21 cellular contexts compared by ENCODE assay signal in the genomic region with DNA sequence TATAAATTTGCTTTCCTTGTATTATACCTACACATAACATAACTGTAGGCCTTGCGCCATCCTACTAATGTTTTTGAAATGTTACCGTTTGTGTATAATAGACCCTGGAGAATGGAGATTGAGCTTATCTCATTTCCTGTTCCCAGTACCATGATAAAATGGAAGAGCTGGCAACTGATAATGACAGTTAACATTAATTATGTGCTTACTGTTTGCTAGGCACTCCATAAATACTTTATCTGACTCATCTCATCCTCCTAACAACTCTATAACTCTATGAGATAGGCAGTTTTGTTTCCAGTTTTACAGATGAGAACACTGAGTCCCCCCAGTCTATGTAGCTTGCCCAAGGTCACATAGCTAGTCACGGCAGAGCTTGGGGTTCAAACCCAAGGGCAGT.
DNase-seq lines count a peak whose midpoint lies in the region; ATAC-seq, FAIRE-seq and TF ChIP-seq lines count a peak whose summit lies in the region.
"Had no signal": no experiment of that assay in that cellular context is flagged by ENCODE, and none has a peak within 500 bp of the region (broad histone marks: within the 10 kb centered on the region; RNA-seq: fewer than 3 reads in every experiment).

No MANE protein-coding gene starts in this region.

- H3K4me3 ChIP-seq in HepG2 (replicated peaks in 1 of 3; ENCODE audit: insufficient read depth in 1 of 3, low read depth in 2 of 3, low read length in 3 of 3) (no peak overlapping the region), right lobe of liver (no peak overlapping the region), K562 (no peak overlapping the region), vagina (no peak overlapping the region), esophagus muscularis mucosa (no peak overlapping the region)
- H3K4me3 ChIP-seq: SJSA1 had no signal

- no peak overlapping the region for H3K4me3 Mint-ChIP-seq in nephron
- H3K4me3 Mint-ChIP-seq: B cell, CD14-positive monocyte had no signal

- H3K9me3 Mint-ChIP-seq in nephron, result no peaks in the 10 kb centered on the region

- BruUV-seq in HepG2 (replicated peaks; lab: Mats Ljungman, UMichigan) (no TSS peak), K562 (replicated peaks; lab: Mats Ljungman, UMichigan) (no TSS peak)

- intact Hi-C loops in HepG2 (cut with micrococcal nuclease; ENCODE audit: unreplicated experiment) (loop anchor here (5.0 kb wide), 1 partner anchor 33 kb away; no protein-coding TSS in a partner anchor), right lobe of liver (cut with DNase I) (no loop called here), K562 (cut with micrococcal nuclease) (no loop called here), vagina (cut with DNase I) (no loop called here), esophagus muscularis mucosa (cut with DNase I) (no loop called here)

- peak overlapping the region; percentile 60 for H3K27ac ChIP-seq in HepG2 (ENCODE audit: extremely low read length, insufficient read depth, low read length)
- H3K27ac ChIP-seq in right lobe of liver, result no peak overlapping the region
- H3K27ac ChIP-seq in K562 (ENCODE audit: extremely low read depth, low read depth, low read length), result no peak overlapping the region
- H3K27ac ChIP-seq in vagina, result peak overlapping the region; percentile 71
- H3K27ac ChIP-seq in esophagus muscularis mucosa (replicated peaks in 1 of 4), result no peak overlapping the region
- H3K27ac ChIP-seq: SJSA1 had no signal

- 98% methylated on average over 3 of the region's 3 CpGs for WGBS in HepG2 (ENCODE audit: low lambda C conversion rate)
- 77% methylated on average over 3 of the region's 3 CpGs for WGBS in right lobe of liver (ENCODE audit: insufficient coverage, low coverage, low lambda C conversion rate, missing lambda C conversion rate)
- 2% methylated on average over 3 of the region's 3 CpGs for WGBS in K562 (ENCODE audit: insufficient coverage, low coverage, missing lambda C conversion rate)
- 97% methylated on average over 3 of the region's 3 CpGs for WGBS in esophagus muscularis mucosa

- TF ChIP-seq POLR2A in HepG2 (IDR thresholded peaks at IDR 0.05; ENCODE audit: insufficient read depth in 1 of 2, low read depth in 2 of 2, low read length in 2 of 2), result no peak
- TF ChIP-seq POLR2A in right lobe of liver (IDR thresholded peaks at IDR 0.05), result no peak
- TF ChIP-seq POLR2A in K562 (conservative IDR thresholded peaks at IDR 0.05), result no peak
- TF ChIP-seq POLR2A in vagina (IDR thresholded peaks at IDR 0.05), result no peak
- no peak for TF ChIP-seq POLR2A in esophagus muscularis mucosa (IDR thresholded peaks at IDR 0.05; ENCODE audit: low read depth)

- H3K79me2 ChIP-seq in HepG2 (ENCODE audit: insufficient read depth, low read length), result no peaks in the 10 kb centered on the region
- H3K79me2 ChIP-seq in K562 (ENCODE audit: control insufficient read depth, insufficient read depth, low read length), result no peaks in the 10 kb centered on the region

- ATAC-seq in HepG2 (no peak), right lobe of liver (no peak), K562 (no peak), HG03159 (IDR thresholded peaks at IDR 0.05; ENCODE audit: unreplicated experiment) (no peak)
- ATAC-seq: Right ventricle myocardium inferior had no signal

- H3K4me2 ChIP-seq in HepG2 (ENCODE audit: low read depth, low read length) (no peak overlapping the region), K562 (ENCODE audit: insufficient read depth, low read length) (no peak overlapping the region)

- TF ChIP-seq CTCF in HepG2 (CRISPR knock-in tag; IDR thresholded peaks at IDR 0.05) (no peak), right lobe of liver (IDR thresholded peaks at IDR 0.05) (no peak), K562 (IDR thresholded peaks at IDR 0.05 in 2 of 3, conservative IDR thresholded peaks at IDR 0.05 in 1 of 3; ENCODE audit: insufficient read depth in 2 of 3, low read depth in 1 of 3, low read length in 3 of 3) (no peak), nephron (IDR thresholded peaks at IDR 0.05; ENCODE audit: unreplicated experiment in 3 of 3) (no peak), vagina (IDR thresholded peaks at IDR 0.05) (no peak), esophagus muscularis mucosa (IDR thresholded peaks at IDR 0.05) (no peak)

- peaks cover 40% of the 10 kb centered on the region for H3K4me1 Mint-ChIP-seq in nephron
- H3K4me1 Mint-ChIP-seq: B cell, CD14-positive monocyte had no signal

- H4K20me1 ChIP-seq in HepG2 (ENCODE audit: insufficient read depth, low read length), result no peaks in the 10 kb centered on the region
- no peaks in the 10 kb centered on the region for H4K20me1 ChIP-seq in K562 (replicated peaks; ENCODE audit: control insufficient read depth, insufficient read depth, low read length)

- H3K27me3 Mint-ChIP-seq in nephron (ENCODE audit: low read depth), result no peaks in the 10 kb centered on the region
- H3K27me3 Mint-ChIP-seq: B cell had no signal

- TF ChIP-seq EP300 in HepG2 (IDR thresholded peaks at IDR 0.05; ENCODE audit: low read depth in 2 of 2, low read length in 2 of 2) (no peak), HepG2 (CRISPR knock-in tag; IDR thresholded peaks at IDR 0.05; ENCODE audit: borderline replicate concordance) (no peak), K562 (IDR thresholded peaks at IDR 0.05; ENCODE audit: low read length) (no peak), esophagus muscularis mucosa (IDR thresholded peaks at IDR 0.05) (no peak)

- H3K36me3 ChIP-seq in HepG2 (replicated peaks in 1 of 2; ENCODE audit: control insufficient read depth in 1 of 2, insufficient read depth in 2 of 2, low read length in 2 of 2), result no peaks in the 10 kb centered on the region
- H3K36me3 ChIP-seq in right lobe of liver, result peaks cover 0 to 63% (median 28%) of the 10 kb centered on the region in 4 donors
- no peaks in the 10 kb centered on the region for H3K36me3 ChIP-seq in K562 (ENCODE audit: control insufficient read depth, insufficient read depth, low read length)
- H3K36me3 ChIP-seq in vagina, result peaks cover 0 to 47% of the 10 kb centered on the region in 2 donors
- H3K36me3 ChIP-seq in esophagus muscularis mucosa, result peaks cover 21 to 81% (median 65%) of the 10 kb centered on the region in 4 donors

- FAIRE-seq in HepG2 (lab: Jason Lieb, UNC) (no peak), K562 (lab: Jason Lieb, UNC) (no peak)
- FAIRE-seq: H54 had no signal

- no peak overlapping the region for H2AFZ ChIP-seq in HepG2 (ENCODE audit: low read length)
- no peak overlapping the region for H2AFZ ChIP-seq in K562 (ENCODE audit: low read depth, low read length)

- POLR2A ChIA-PET in HepG2 (lab: Yijun Ruan, JAX) (no interaction called here), K562 (lab: Yijun Ruan, JAX) (no interaction called here)

- in situ Hi-C loops in HepG2 (cut with HindIII; ENCODE audit: extremely low pct_ligation_motif_present, low pct_unique_long_range_greater_than_20kb), result no loop called here
- in situ Hi-C loops in K562 (cut with MboI), result no loop called here

- H3K36me3 Mint-ChIP-seq in nephron (ENCODE audit: low read depth), result peaks cover 59% of the 10 kb centered on the region

- no peaks in the 10 kb centered on the region for H3K9me1 ChIP-seq in K562 (ENCODE audit: control insufficient read depth, insufficient read depth, low read length)

- no peaks in the 10 kb centered on the region for H3K27me3 ChIP-seq in HepG2 (ENCODE audit: control insufficient read depth in 1 of 2, insufficient read depth in 2 of 2, low read length in 2 of 2)
- H3K27me3 ChIP-seq in right lobe of liver, result no peaks in the 10 kb centered on the region
- no peaks in the 10 kb centered on the region for H3K27me3 ChIP-seq in K562 (ENCODE audit: control insufficient read depth in 2 of 2, insufficient read depth in 2 of 2, low read length in 2 of 2)
- H3K27me3 ChIP-seq in vagina, result no peaks in the 10 kb centered on the region
- H3K27me3 ChIP-seq in esophagus muscularis mucosa, result no peaks in the 10 kb centered on the region
- H3K27me3 ChIP-seq: SJSA1 had no signal

- H3K4me1 ChIP-seq in HepG2 (ENCODE audit: insufficient read depth, low read length) (peaks cover 20% of the 10 kb centered on the region), right lobe of liver (no peaks in the 10 kb centered on the region), K562 (replicated peaks in 1 of 2; ENCODE audit: control insufficient read depth in 2 of 2, insufficient read depth in 2 of 2, low read length in 2 of 2) (no peaks in the 10 kb centered on the region; a peak in 1 of 5 replicates), vagina (peaks cover 27% of the 10 kb centered on the region), esophagus muscularis mucosa (peaks cover 12 to 18% (median 15%) of the 10 kb centered on the region in 4 donors)
- H3K4me1 ChIP-seq: SJSA1 had no signal

- H3K9ac ChIP-seq in HepG2 (ENCODE audit: insufficient read depth, low read depth, low read length), result no peak overlapping the region
- no peak overlapping the region for H3K9ac ChIP-seq in K562 (ENCODE audit: insufficient read depth in 1 of 2, low read depth in 2 of 2, low read length in 2 of 2)

- CTCF ChIA-PET in HepG2 (lab: Yijun Ruan, JAX; ENCODE audit: low intra/inter-chr PET ratio, low total read pairs) (no interaction called here), K562 (lab: Yijun Ruan, JAX; ENCODE audit: low intra/inter-chr PET ratio) (no interaction called here)

- TF ChIP-seq RAD21 in HepG2 (CRISPR knock-in tag; IDR thresholded peaks at IDR 0.05) (no peak), K562 (CRISPR knock-in tag; conservative IDR thresholded peaks at IDR 0.05 in 1 of 2, IDR thresholded peaks at IDR 0.05 in 1 of 2) (no peak)

- peak overlapping the region; percentile 91 to 94 (median 92) for H3K27ac Mint-ChIP-seq in nephron
- H3K27ac Mint-ChIP-seq: B cell, CD14-positive monocyte had no signal

- DNase-seq in HepG2 (ENCODE audit: low spot score) (no peak), right lobe of liver (no peak), K562 (ENCODE audit: extremely low read depth in 1 of 4, low spot score in 3 of 4) (no peak), vagina (ENCODE audit: extremely low spot score in 2 of 2) (no peak), esophagus muscularis mucosa (ENCODE audit: extremely low spot score) (no peak), NCI-H2107 treated with DMSO at 0.1 percent for 48 hours (lab: John Stamatoyannopoulos, UW; ENCODE audit: unreplicated experiment) (no peak)
- DNase-seq: COR-L47, DMS79, Kasumi-1, NCI-H1694, NCI-H2081, NCI-H2171 treated with DMSO at 0.1 percent for 48 hours, NCI-H446, NCI-H526 had no signal

- H3K9me3 ChIP-seq in HepG2 (ENCODE audit: low read length) (no peaks in the 10 kb centered on the region), right lobe of liver (no peaks in the 10 kb centered on the region), K562 (replicated peaks; ENCODE audit: control insufficient read depth, insufficient read depth, low read depth, low read length) (no peaks in the 10 kb centered on the region), vagina (no peaks in the 10 kb centered on the region), esophagus muscularis mucosa (no peaks in the 10 kb centered on the region)
- H3K9me3 ChIP-seq: SJSA1 had no signal

TF ChIP-seq in HepG2, 621 proteins besides CTCF, POLR2A, EP300 and RAD21 (continues in another document):
- no peak for TF ChIP-seq NCOR1 (IDR thresholded peaks at IDR 0.05; ENCODE audit: borderline replicate concordance, low read length)

TF ChIP-seq in K562, 482 proteins besides CTCF, POLR2A, EP300 and RAD21 (continues in another document):
- no peak for TF ChIP-seq ZNF197 (CRISPR knock-in tag; IDR thresholded peaks at IDR 0.05; ENCODE audit: low read depth)
- TF ChIP-seq TEAD4 (IDR thresholded peaks at IDR 0.05; ENCODE audit: low read length), result peak; percentile 36; the same call in 1 of the 2 replicates
- no peak for TF ChIP-seq TEAD4 (CRISPR knock-in tag; IDR thresholded peaks at IDR 0.05; ENCODE audit: borderline replicate concordance)

Comparison
In these comparisons a context has a peak if more than half of its experiments do, and no peak if none do; other contexts are left out.
1. H3K27ac ChIP-seq: peak in HepG2 (single experiment) and vagina (single experiment); none in right lobe of liver (0 of 3), K562 (single experiment) and esophagus muscularis mucosa (0 of 4).
2. Of the 241 proteins assayed by ChIP-seq in both HepG2 and K562: peak only in HepG2: none; only in K562: ZKSCAN8; in both: none; in neither: 240.